In genomic region chr5:143183989-143184388, GRCh38 we compare ENCODE assay signal across 11 cellular contexts.
DNase-seq lines count a peak whose midpoint lies in the region; TF ChIP-seq lines count a peak whose summit lies in the region.
"Had no signal": no experiment of that assay in that cellular context is flagged by ENCODE, and none has a peak within 500 bp of the region (broad histone marks: within the 10 kb centered on the region; RNA-seq: fewer than 3 reads in every experiment).

No MANE protein-coding gene starts in this region.

- CTCF ChIA-PET in mammary epithelial cell (lab: Charles Lee; ENCODE audit: low non-redundant PET): no interaction called here
- CTCF ChIA-PET in MCF 10A (lab: Yijun Ruan, JAX): interaction anchor here (0.6 to 1.6 kb wide), 3 partner anchors 32 to 220 kb away, joined by 3 to 4 read pairs (median 4); no protein-coding TSS in a partner anchor

- no peak overlapping the region for H3K4me3 ChIP-seq in mammary epithelial cell (replicated peaks in 1 of 3; ENCODE audit: insufficient read depth in 1 of 3, low read depth in 2 of 3, low read length in 3 of 3)
- H3K4me3 ChIP-seq in OCI-LY3 (ENCODE audit: low read length): no peak overlapping the region
- H3K4me3 ChIP-seq in endodermal cell (ENCODE audit: low read length): no peak overlapping the region
- H3K4me3 ChIP-seq in HAP-1: no peak overlapping the region
- H3K4me3 ChIP-seq: K562 had no signal

- H3K9ac ChIP-seq in mammary epithelial cell (ENCODE audit: insufficient read depth, low read length) (no peak overlapping the region), OCI-LY3 (ENCODE audit: low read length) (peak overlapping the region; percentile 44; the same call in 1 of the 2 replicates), endodermal cell (ENCODE audit: extremely low read depth, low read length, poor library complexity, severe bottlenecking) (no peak overlapping the region)

- peaks cover 4% of the 10 kb centered on the region for H3K36me3 Mint-ChIP-seq in MCF 10A (ENCODE audit: insufficient read depth, unreplicated experiment)
- peaks cover 8% of the 10 kb centered on the region for H3K36me3 Mint-ChIP-seq in endodermal cell (ENCODE audit: low read depth)
- peaks cover 2% of the 10 kb centered on the region for H3K36me3 Mint-ChIP-seq in chondrocyte (ENCODE audit: low read depth)
- H3K36me3 Mint-ChIP-seq in CD14-positive monocyte: peaks cover 55 to 56% of the 10 kb centered on the region in 2 donors

- H3K4me1 Mint-ChIP-seq in MCF 10A (ENCODE audit: insufficient read depth, unreplicated experiment) (peaks cover 16% of the 10 kb centered on the region), endodermal cell (peaks cover 54% of the 10 kb centered on the region), chondrocyte (ENCODE audit: low read depth) (peaks cover 28% of the 10 kb centered on the region), CD14-positive monocyte (peaks cover 22% of the 10 kb centered on the region)

- H3K27me3 ChIP-seq in mammary epithelial cell (ENCODE audit: insufficient read depth, low read length) (no peaks in the 10 kb centered on the region), OCI-LY3 (ENCODE audit: low read depth, low read length) (no peaks in the 10 kb centered on the region), endodermal cell (ENCODE audit: control insufficient read depth, insufficient read depth, low read length, poor library complexity, severe bottlenecking) (no peaks in the 10 kb centered on the region), HAP-1 (ENCODE audit: low read depth) (no peaks in the 10 kb centered on the region)

- H3K4me2 ChIP-seq in mammary epithelial cell (ENCODE audit: insufficient read depth, low read depth, low read length) (no peak overlapping the region), OCI-LY3 (ENCODE audit: low read length) (peak overlapping the region; percentile 82)

- H3K27me3 Mint-ChIP-seq in MCF 10A (ENCODE audit: insufficient read depth, unreplicated experiment) (no peaks in the 10 kb centered on the region), endodermal cell (ENCODE audit: insufficient read depth) (no peaks in the 10 kb centered on the region), chondrocyte (ENCODE audit: low read depth) (no peaks in the 10 kb centered on the region), CD14-positive monocyte (ENCODE audit: low read depth in 3 of 3) (no peaks in the 10 kb centered on the region)

- H3K4me1 ChIP-seq in mammary epithelial cell (ENCODE audit: insufficient read depth, low read length): peaks cover 28% of the 10 kb centered on the region
- H3K4me1 ChIP-seq in OCI-LY3 (ENCODE audit: low read length): peaks cover 35% of the 10 kb centered on the region
- H3K4me1 ChIP-seq in endodermal cell (ENCODE audit: control insufficient read depth, insufficient read depth, low read length): peaks cover 23% of the 10 kb centered on the region
- H3K4me1 ChIP-seq in HAP-1: no peaks in the 10 kb centered on the region

- 93% methylated on average over 1 of the region's 1 CpG for WGBS in mammary epithelial cell (ENCODE audit: low coverage, missing lambda C conversion rate)
- 100% methylated on average over 1 of the region's 1 CpG for WGBS in endodermal cell (ENCODE audit: insufficient coverage in 1 of 2, insufficient read length in 1 of 2), 2 experiments

- TF ChIP-seq CTCF in mammary epithelial cell (conservative IDR thresholded peaks at IDR 0.05 in 1 of 2, IDR thresholded peaks at IDR 0.05 in 1 of 2; ENCODE audit: extremely low read depth in 1 of 2, insufficient read depth in 1 of 2, low read depth in 1 of 2, low read length in 2 of 2) (no peak), MCF 10A (IDR thresholded peaks at IDR 0.05; ENCODE audit: unreplicated experiment) (no peak), OCI-LY3 (IDR thresholded peaks at IDR 0.05; ENCODE audit: low read depth, low read length) (no peak), endodermal cell (conservative IDR thresholded peaks at IDR 0.05) (no peak), chondrocyte (IDR thresholded peaks at IDR 0.05) (no peak), CD14-positive monocyte (IDR thresholded peaks at IDR 0.05) (no peak)

- BruUV-seq in mammary epithelial cell (replicated peaks; lab: Mats Ljungman, UMichigan): no TSS peak
- no TSS peak for BruUV-seq in MCF 10A (replicated peaks; lab: Mats Ljungman, UMichigan)

- H3K4me3 Mint-ChIP-seq in MCF 10A (ENCODE audit: unreplicated experiment): no peak overlapping the region
- no peak overlapping the region for H3K4me3 Mint-ChIP-seq in endodermal cell
- no peak overlapping the region for H3K4me3 Mint-ChIP-seq in chondrocyte (ENCODE audit: unreplicated experiment)
- H3K4me3 Mint-ChIP-seq in CD14-positive monocyte: no peak overlapping the region

- H4K20me1 ChIP-seq in mammary epithelial cell (ENCODE audit: insufficient read depth, low read length) (no peaks in the 10 kb centered on the region), OCI-LY3 (ENCODE audit: insufficient read depth, low read length) (no peaks in the 10 kb centered on the region)

- no peaks in the 10 kb centered on the region for H3K9me3 Mint-ChIP-seq in MCF 10A (ENCODE audit: unreplicated experiment)
- no peaks in the 10 kb centered on the region for H3K9me3 Mint-ChIP-seq in endodermal cell
- no peaks in the 10 kb centered on the region for H3K9me3 Mint-ChIP-seq in chondrocyte (ENCODE audit: low read depth)
- peaks cover 0 to 5% (median 0%) of the 10 kb centered on the region in 7 donors for H3K9me3 Mint-ChIP-seq in CD14-positive monocyte

- POLR2A ChIA-PET in MCF 10A (lab: Yijun Ruan, JAX): interaction anchor here (0.6 to 1.6 kb wide), 5 partner anchors 11 to 240 kb away, joined by 3 to 5 read pairs (median 3); no protein-coding TSS in a partner anchor

- H3K27ac ChIP-seq in mammary epithelial cell (ENCODE audit: insufficient read depth, low read depth, low read length) (no peak overlapping the region), OCI-LY3 (ENCODE audit: low read length) (no peak overlapping the region), endodermal cell (ENCODE audit: low read depth, low read length) (no peak overlapping the region)

- H3K9me3 ChIP-seq in mammary epithelial cell (replicated peaks; ENCODE audit: insufficient read depth, low read length) (no peaks in the 10 kb centered on the region), OCI-LY3 (ENCODE audit: insufficient read depth, low read length) (no peaks in the 10 kb centered on the region), endodermal cell (ENCODE audit: control insufficient read depth, low read length) (no peaks in the 10 kb centered on the region), HAP-1 (no peaks in the 10 kb centered on the region)

- H3K36me3 ChIP-seq in mammary epithelial cell (ENCODE audit: insufficient read depth, low read length) (no peaks in the 10 kb centered on the region), OCI-LY3 (replicated peaks; ENCODE audit: low read depth, low read length) (no peaks in the 10 kb centered on the region), endodermal cell (ENCODE audit: control insufficient read depth, insufficient read depth, low read length) (no peaks in the 10 kb centered on the region), HAP-1 (replicated peaks) (no peaks in the 10 kb centered on the region)

- intact Hi-C loops in mammary epithelial cell (cut with micrococcal nuclease): loop anchor here (10.0 kb wide), 1 partner anchor 781 kb away; no protein-coding TSS in a partner anchor
- intact Hi-C loops in MCF 10A (cut with micrococcal nuclease): no loop called here
- intact Hi-C loops in CD14-positive monocyte (cut with micrococcal nuclease): no loop called here

- DNase-seq in mammary epithelial cell (no peak), MCF 10A (ENCODE audit: unreplicated experiment) (no peak), endodermal cell (no peak), chondrocyte (ENCODE audit: low spot score) (no peak), HAP-1 (ENCODE audit: low spot score in 2 of 2) (no peak), CD14-positive monocyte (ENCODE audit: low spot score) (no peak)
- DNase-seq: NCI-H1048, NCI-H2081 treated with DMSO at 0.1 percent for 48 hours, NCI-H510A treated with DMSO at 0.1 percent for 48 hours had no signal

- H3K27ac Mint-ChIP-seq in MCF 10A (ENCODE audit: low read depth, unreplicated experiment): no peak overlapping the region
- H3K27ac Mint-ChIP-seq in endodermal cell: peak overlapping the region; percentile 40
- H3K27ac Mint-ChIP-seq in chondrocyte (ENCODE audit: unreplicated experiment): no peak overlapping the region
- H3K27ac Mint-ChIP-seq in CD14-positive monocyte: peak overlapping the region in 1 of 7 donors; percentile 17

- H2AFZ ChIP-seq in mammary epithelial cell (ENCODE audit: low read depth, low read length) (peak overlapping the region; percentile 78), OCI-LY3 (ENCODE audit: low read depth, low read length) (peak overlapping the region; percentile 89; the same call in 1 of the 2 replicates)

- in situ Hi-C loops in mammary epithelial cell (cut with MboI; ENCODE audit: low sequenced_read_pairs in 2 of 2): loop anchor here in 1 of 2 donors (25.0 kb wide), 1 partner anchor 203 kb away; no protein-coding TSS in a partner anchor
- in situ Hi-C loops in HAP-1 (cut with MboI; ENCODE audit: low sequenced_read_pairs): no loop called here

- dilution Hi-C loops in mammary epithelial cell (cut with HindIII; ENCODE audit: low sequenced_read_pairs): no loop called here

- H3K79me2 ChIP-seq in mammary epithelial cell (ENCODE audit: insufficient read depth, low read length): no peaks in the 10 kb centered on the region
- no peaks in the 10 kb centered on the region for H3K79me2 ChIP-seq in OCI-LY3 (ENCODE audit: low read length)
